In the genomic region with DNA sequence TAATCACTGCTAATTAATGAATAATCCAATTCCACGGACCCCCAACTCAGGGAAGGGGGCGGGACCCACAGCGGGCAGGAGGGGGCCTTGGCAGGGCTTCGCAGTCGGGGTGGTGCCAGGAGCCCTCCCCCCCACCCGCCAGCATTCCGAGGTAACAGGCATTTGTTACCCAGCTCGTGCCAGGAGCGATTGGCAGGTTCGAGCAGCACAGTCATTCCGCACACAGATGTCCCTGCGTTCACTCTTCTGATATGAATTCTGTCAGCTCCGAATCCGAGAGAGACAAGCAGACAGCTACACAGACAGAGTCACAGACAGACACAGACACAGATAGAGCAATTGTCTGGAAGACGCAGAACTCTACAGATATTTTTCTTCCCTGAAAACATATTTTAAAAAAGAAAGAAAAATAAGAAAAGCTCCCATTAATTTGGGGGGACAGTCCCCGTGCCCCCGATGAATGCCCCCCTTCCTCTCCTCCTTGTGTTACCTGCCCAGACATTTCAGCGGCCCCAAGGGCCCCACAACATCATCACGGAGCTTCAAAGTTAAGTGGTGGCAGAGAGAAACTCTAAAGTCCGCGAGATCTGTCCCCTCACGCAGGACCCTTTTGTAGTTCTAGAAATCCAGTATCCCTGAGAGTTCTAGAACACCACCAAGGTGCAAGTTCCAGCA, we compare ENCODE assay signal across 1 cellular context.
TF ChIP-seq lines count a peak whose summit lies in the region.

No MANE protein-coding gene starts in this region.

TF ChIP-seq in GM23338, 12 proteins besides CTCF, POLR2A, EP300 and RAD21:
- TF ChIP-seq NANOG (IDR thresholded peaks at IDR 0.05; ENCODE audit: borderline replicate concordance): no peak
- TF ChIP-seq EZH2 (IDR thresholded peaks at IDR 0.05; ENCODE audit: low read depth, unreplicated experiment): peak; percentile 97
